Comparison of ENCODE assay signal across 20 cellular contexts in genomic region chr7:37504791-37505190, GRCh38.
"Had no signal": no experiment of that assay in that cellular context is flagged by ENCODE, and none has a peak within 500 bp of the region (broad histone marks: within the 10 kb centered on the region; RNA-seq: fewer than 3 reads in every experiment).

No MANE protein-coding gene starts in this region.

- H3K9me3 Mint-ChIP-seq: activated B cell treated with CpG ODN at 0.5 μM for 24 hours; activated CD4-positive, alpha-beta memory T cell treated with anti-CD3 and anti-CD28 coated beads, Interleukin-2, amount 10 ng/mL, durations not matched to agents 7 days and 5 days; activated T-helper 17 cell treated with anti-CD3 and anti-CD28 coated beads, Interleukin-2, amount 50 U/mL, for 72 hours; central memory CD8-positive, alpha-beta T cell; memory B cell; naive thymus-derived CD4-positive, alpha-beta T cell; stimulated activated naive B cell treated with anti-CD40 and anti-IgM and Interleukin-4, amounts not matched to agents 10 μg/mL and 1 μg/mL and 100 μg/mL, for 72 hours; T-cell had no signal

- ATAC-seq: activated CD8-positive, alpha-beta memory T cell treated with anti-CD3 and anti-CD28 coated beads, Interleukin-2, amount 10 ng/mL, durations not matched to agents 7 days and 5 days; activated T-helper 17 cell treated with anti-CD3 and anti-CD28 coated beads, Interleukin-2, amount 50 U/mL, for 72 hours; left ventricle myocardium superior; naive thymus-derived CD4-positive, alpha-beta T cell; stimulated activated naive B cell treated with anti-CD40 and anti-IgM and Interleukin-4, amounts not matched to agents 10 μg/mL and 1 μg/mL and 100 μg/mL, for 72 hours; T-cell had no signal

- H3K27ac Mint-ChIP-seq: activated B cell treated with CpG ODN at 0.5 μM for 24 hours; activated CD4-positive, alpha-beta memory T cell treated with anti-CD3 and anti-CD28 coated beads, Interleukin-2, amount 10 ng/mL, durations not matched to agents 7 days and 5 days; activated CD8-positive, alpha-beta memory T cell treated with anti-CD3 and anti-CD28 coated beads, Interleukin-2, amount 10 ng/mL, durations not matched to agents 7 days and 5 days; activated T-helper 17 cell treated with anti-CD3 and anti-CD28 coated beads, Interleukin-2, amount 50 U/mL, for 72 hours; memory B cell; naive thymus-derived CD4-positive, alpha-beta T cell; stimulated activated naive B cell treated with anti-CD40 and anti-IgM and Interleukin-4, amounts not matched to agents 10 μg/mL and 1 μg/mL and 100 μg/mL, for 72 hours; T-cell had no signal

- DNase-seq: activated B cell treated with CpG ODN at 0.5 μM for 24 hours; activated CD4-positive, alpha-beta memory T cell treated with anti-CD3 and anti-CD28 coated beads, Interleukin-2, amount 10 ng/mL, durations not matched to agents 7 days and 5 days; activated CD4-positive, alpha-beta T cell treated with anti-CD3 and anti-CD28 coated beads for 4 hours; activated CD8-positive, alpha-beta memory T cell treated with anti-CD3 and anti-CD28 coated beads, Interleukin-2, amount 10 ng/mL, durations not matched to agents 7 days and 5 days; activated naive CD4-positive, alpha-beta T cell treated with Interleukin-2 at 50 U/mL for 16 hours; activated T-cell treated with anti-CD3 and anti-CD28 coated beads, Interleukin-2, amount 50 U/mL, for 1 hour; aorta; brain microvascular endothelial cell; cortex of kidney; effector CD8-positive, alpha-beta T cell; foreskin fibroblast; kidney; left ventricle myocardium superior; naive thymus-derived CD4-positive, alpha-beta T cell; stimulated activated naive B cell treated with anti-CD40 and anti-IgM and Interleukin-4, amounts not matched to agents 10 μg/mL and 1 μg/mL and 100 μg/mL, for 72 hours; T-cell had no signal

- H3K36me3 Mint-ChIP-seq: activated CD8-positive, alpha-beta memory T cell treated with anti-CD3 and anti-CD28 coated beads, Interleukin-2, amount 10 ng/mL, durations not matched to agents 7 days and 5 days; memory B cell; naive thymus-derived CD4-positive, alpha-beta T cell; stimulated activated naive B cell treated with anti-CD40 and anti-IgM and Interleukin-4, amounts not matched to agents 10 μg/mL and 1 μg/mL and 100 μg/mL, for 72 hours; T-cell had no signal

- FAIRE-seq: kidney, urothelium cell line had no signal

- H3K4me1 Mint-ChIP-seq: activated B cell treated with CpG ODN at 0.5 μM for 24 hours; activated CD4-positive, alpha-beta memory T cell treated with anti-CD3 and anti-CD28 coated beads, Interleukin-2, amount 10 ng/mL, durations not matched to agents 7 days and 5 days; activated CD8-positive, alpha-beta memory T cell treated with anti-CD3 and anti-CD28 coated beads, Interleukin-2, amount 10 ng/mL, durations not matched to agents 7 days and 5 days; activated T-helper 17 cell treated with anti-CD3 and anti-CD28 coated beads, Interleukin-2, amount 50 U/mL, for 72 hours; central memory CD8-positive, alpha-beta T cell; memory B cell; naive thymus-derived CD4-positive, alpha-beta T cell; stimulated activated naive B cell treated with anti-CD40 and anti-IgM and Interleukin-4, amounts not matched to agents 10 μg/mL and 1 μg/mL and 100 μg/mL, for 72 hours; T-cell had no signal

- H3K4me3 Mint-ChIP-seq: activated B cell treated with CpG ODN at 0.5 μM for 24 hours; activated CD4-positive, alpha-beta memory T cell treated with anti-CD3 and anti-CD28 coated beads, Interleukin-2, amount 10 ng/mL, durations not matched to agents 7 days and 5 days; activated CD8-positive, alpha-beta memory T cell treated with anti-CD3 and anti-CD28 coated beads, Interleukin-2, amount 10 ng/mL, durations not matched to agents 7 days and 5 days; activated T-helper 17 cell treated with anti-CD3 and anti-CD28 coated beads, Interleukin-2, amount 50 U/mL, for 72 hours; central memory CD8-positive, alpha-beta T cell; memory B cell; naive thymus-derived CD4-positive, alpha-beta T cell; stimulated activated naive B cell treated with anti-CD40 and anti-IgM and Interleukin-4, amounts not matched to agents 10 μg/mL and 1 μg/mL and 100 μg/mL, for 72 hours; T-cell had no signal
